Comparison of ENCODE assay signal across 1 cellular context in the genomic region with DNA sequence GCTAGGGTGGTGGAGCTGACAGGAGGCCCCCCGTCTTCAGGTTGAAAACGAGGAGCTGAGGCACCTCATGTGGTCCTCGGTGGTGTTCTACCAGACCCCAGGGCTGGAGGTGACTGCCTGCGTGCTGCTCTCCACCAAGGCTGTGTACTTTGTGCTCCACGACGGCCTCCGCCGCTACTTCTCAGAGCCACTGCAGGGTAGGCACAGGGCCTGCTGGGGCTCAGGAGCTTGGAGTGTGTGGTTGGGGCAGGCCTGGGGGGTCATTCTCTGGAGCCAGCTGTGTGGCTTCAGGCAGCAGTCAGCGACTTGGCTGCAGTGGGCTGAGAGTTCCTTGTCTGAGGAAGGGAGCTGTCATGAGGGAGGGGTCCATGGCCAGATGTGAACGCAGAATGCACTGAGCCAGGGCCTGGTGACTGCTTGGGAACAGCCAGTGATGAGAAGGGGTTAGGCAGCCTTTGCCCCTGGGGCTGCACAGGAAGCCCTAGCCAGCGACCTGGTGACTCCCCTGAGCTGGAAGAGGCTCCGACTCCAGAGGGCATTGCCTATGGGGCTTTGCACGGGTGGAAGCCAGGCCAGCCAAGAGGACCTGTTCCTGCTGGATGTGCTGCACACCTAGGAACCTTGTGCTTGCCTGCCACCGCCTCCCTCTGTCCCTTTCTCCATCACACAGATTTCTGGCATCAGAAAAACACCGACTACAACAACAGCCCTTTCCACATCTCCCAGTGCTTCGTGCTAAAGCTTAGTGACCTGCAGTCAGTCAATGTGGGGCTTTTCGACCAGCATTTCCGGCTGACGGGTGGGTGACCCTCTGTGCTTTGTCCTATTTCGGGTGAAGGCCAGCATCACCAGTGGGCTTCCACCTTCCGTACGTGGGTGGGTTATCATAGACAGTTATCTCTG.
TF ChIP-seq lines count a peak whose summit lies in the region.

No MANE protein-coding gene starts in this region.

TF ChIP-seq in endothelial cell of umbilical vein, 7 proteins besides CTCF, POLR2A, EP300 and RAD21:
- TF ChIP-seq EZH2 (IDR thresholded peaks at IDR 0.05; ENCODE audit: borderline replicate concordance, low read depth, low read length, severe bottlenecking) = no peak
- TF ChIP-seq POLR2AphosphoS5 (IDR thresholded peaks at IDR 0.05; ENCODE audit: insufficient read depth, low read depth, low read length) = no peak
- TF ChIP-seq, protein P1, sequence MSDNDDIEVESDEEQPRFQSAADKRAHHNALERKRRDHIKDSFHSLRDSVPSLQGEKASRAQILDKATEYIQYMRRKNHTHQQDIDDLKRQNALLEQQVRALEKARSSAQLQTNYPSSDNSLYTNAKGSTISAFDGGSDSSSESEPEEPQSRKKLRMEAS (IDR thresholded peaks at IDR 0.05; ENCODE audit: insufficient read depth, insufficient read length) = no peak
- no peak for TF ChIP-seq MYC (IDR thresholded peaks at IDR 0.05; ENCODE audit: low read depth, low read length)
- no peak for TF ChIP-seq FOS (IDR thresholded peaks at IDR 0.05; ENCODE audit: borderline replicate concordance, insufficient read depth, low read length)
- no peak for TF ChIP-seq JUN (IDR thresholded peaks at IDR 0.05; ENCODE audit: borderline replicate concordance, insufficient read depth, insufficient read length, low read depth)
- TF ChIP-seq GATA2 (IDR thresholded peaks at IDR 0.05; ENCODE audit: insufficient read depth, insufficient read length, low read depth, low read length) = no peak
TF ChIP-seq in endothelial cell of umbilical vein: peak in this region for 0.
